1 cellular context compared by ENCODE assay signal in the genomic region with DNA sequence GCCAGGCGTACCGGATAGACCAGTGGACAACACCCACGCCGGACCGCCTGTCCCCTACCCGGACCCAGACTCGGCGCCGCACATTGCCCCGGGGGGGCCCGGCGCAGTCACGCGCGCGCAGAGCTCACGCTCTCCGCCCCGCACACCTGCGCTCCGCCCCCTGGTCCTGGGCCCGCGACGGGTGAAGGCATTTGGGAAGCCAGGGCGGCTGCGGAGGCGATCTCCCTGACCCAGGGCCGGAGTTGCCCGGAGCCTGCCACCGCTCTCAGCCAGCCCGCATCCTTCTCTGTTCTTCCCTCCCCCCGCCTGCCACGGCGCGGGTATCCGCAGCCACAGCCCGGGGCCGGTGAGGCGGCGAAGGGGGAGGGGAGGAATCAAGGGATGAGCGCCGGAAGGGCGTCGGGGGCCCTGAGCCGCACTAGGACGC.
TF ChIP-seq lines count a peak whose summit lies in the region.

No MANE protein-coding gene starts in this region.

TF ChIP-seq in HepG2, 621 proteins besides CTCF, POLR2A, EP300 and RAD21 (continued from another document and continues in another):
- TF ChIP-seq RFX5 (IDR thresholded peaks at IDR 0.05; ENCODE audit: low read depth, low read length), result no peak
- peak; percentile 15; the same call in 1 of the 2 replicates for TF ChIP-seq ZNF788 (CRISPR knock-in tag; IDR thresholded peaks at IDR 0.05; ENCODE audit: borderline replicate concordance)
- peak; percentile 76; the same call in 1 of the 2 replicates for TF ChIP-seq EED (CRISPR knock-in tag; IDR thresholded peaks at IDR 0.05)
- TF ChIP-seq ZNF441 (CRISPR knock-in tag; IDR thresholded peaks at IDR 0.05; ENCODE audit: borderline replicate concordance), result 0 out of 2 replicates have a peak, but pooled peaks have one; percentile 54
- TF ChIP-seq ZNF703 (CRISPR knock-in tag; IDR thresholded peaks at IDR 0.05; ENCODE audit: borderline replicate concordance), result no peak
- TF ChIP-seq, protein P1, sequence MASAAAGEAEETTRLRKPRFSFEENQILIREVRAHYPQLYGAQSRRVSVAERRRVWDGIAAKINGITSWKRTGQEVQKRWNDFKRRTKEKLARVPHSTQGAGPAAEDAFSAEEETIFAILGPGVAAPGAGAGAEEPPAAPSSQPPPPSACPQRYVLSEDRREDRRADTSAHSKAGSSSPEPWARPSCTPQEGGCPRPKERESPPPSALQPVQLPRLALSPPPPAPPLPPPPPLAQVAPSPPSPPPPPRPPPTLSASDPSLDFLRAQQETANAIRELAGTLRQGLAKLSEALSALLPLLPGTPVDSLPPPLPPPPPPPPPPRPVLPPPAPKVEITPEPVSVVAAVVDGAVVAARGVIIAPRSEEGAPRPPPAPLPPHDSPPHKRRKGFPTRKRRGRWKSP (CRISPR knock-in tag; IDR thresholded peaks at IDR 0.05), result peak; percentile 67
- no peak for TF ChIP-seq ZBTB38 (CRISPR knock-in tag; IDR thresholded peaks at IDR 0.05)
- no peak for TF ChIP-seq SIX1 (CRISPR knock-in tag; IDR thresholded peaks at IDR 0.05; ENCODE audit: borderline replicate concordance)
- peak; percentile 69; the same call in 1 of the 2 replicates for TF ChIP-seq ZNF891 (CRISPR knock-in tag; IDR thresholded peaks at IDR 0.05)
- TF ChIP-seq, protein P2, sequence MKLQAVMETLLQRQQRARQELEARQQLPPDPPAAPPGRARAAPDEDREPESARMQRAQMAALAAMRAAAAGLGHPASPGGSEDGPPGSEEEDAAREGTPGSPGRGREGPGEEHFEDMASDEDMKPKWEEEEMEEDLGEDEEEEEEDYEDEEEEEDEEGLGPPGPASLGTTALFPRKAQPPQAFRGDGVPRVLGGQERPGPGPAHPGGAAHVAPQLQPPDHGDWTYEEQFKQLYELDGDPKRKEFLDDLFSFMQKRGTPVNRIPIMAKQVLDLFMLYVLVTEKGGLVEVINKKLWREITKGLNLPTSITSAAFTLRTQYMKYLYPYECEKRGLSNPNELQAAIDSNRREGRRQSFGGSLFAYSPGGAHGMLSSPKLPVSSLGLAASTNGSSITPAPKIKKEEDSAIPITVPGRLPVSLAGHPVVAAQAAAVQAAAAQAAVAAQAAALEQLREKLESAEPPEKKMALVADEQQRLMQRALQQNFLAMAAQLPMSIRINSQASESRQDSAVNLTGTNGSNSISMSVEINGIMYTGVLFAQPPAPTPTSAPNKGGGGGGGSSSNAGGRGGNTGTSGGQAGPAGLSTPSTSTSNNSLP (IDR thresholded peaks at IDR 0.05; ENCODE audit: low read depth, low read length), result no peak
- TF ChIP-seq GTF2F1 (IDR thresholded peaks at IDR 0.05; ENCODE audit: low read length), result no peak
- TF ChIP-seq ATM (IDR thresholded peaks at IDR 0.05; ENCODE audit: borderline replicate concordance), result no peak
- no peak for TF ChIP-seq MBD4 (IDR thresholded peaks at IDR 0.05; ENCODE audit: borderline replicate concordance, low read length)
- TF ChIP-seq, protein P3, sequence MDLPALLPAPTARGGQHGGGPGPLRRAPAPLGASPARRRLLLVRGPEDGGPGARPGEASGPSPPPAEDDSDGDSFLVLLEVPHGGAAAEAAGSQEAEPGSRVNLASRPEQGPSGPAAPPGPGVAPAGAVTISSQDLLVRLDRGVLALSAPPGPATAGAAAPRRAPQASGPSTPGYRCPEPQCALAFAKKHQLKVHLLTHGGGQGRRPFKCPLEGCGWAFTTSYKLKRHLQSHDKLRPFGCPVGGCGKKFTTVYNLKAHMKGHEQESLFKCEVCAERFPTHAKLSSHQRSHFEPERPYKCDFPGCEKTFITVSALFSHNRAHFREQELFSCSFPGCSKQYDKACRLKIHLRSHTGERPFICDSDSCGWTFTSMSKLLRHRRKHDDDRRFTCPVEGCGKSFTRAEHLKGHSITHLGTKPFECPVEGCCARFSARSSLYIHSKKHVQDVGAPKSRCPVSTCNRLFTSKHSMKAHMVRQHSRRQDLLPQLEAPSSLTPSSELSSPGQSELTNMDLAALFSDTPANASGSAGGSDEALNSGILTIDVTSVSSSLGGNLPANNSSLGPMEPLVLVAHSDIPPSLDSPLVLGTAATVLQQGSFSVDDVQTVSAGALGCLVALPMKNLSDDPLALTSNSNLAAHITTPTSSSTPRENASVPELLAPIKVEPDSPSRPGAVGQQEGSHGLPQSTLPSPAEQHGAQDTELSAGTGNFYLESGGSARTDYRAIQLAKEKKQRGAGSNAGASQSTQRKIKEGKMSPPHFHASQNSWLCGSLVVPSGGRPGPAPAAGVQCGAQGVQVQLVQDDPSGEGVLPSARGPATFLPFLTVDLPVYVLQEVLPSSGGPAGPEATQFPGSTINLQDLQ (CRISPR knock-in tag; IDR thresholded peaks at IDR 0.05), result no peak
- TF ChIP-seq SSRP1 (CRISPR knock-in tag; IDR thresholded peaks at IDR 0.05), result no peak
- TF ChIP-seq NONO (IDR thresholded peaks at IDR 0.05), result no peak
- peak; percentile 78 for TF ChIP-seq NONO (CRISPR knock-in tag; conservative IDR thresholded peaks at IDR 0.05)
- peak; percentile 78; the same call in 1 of the 2 replicates for TF ChIP-seq HOXA9 (CRISPR knock-in tag; IDR thresholded peaks at IDR 0.05; ENCODE audit: borderline replicate concordance)
- no peak for TF ChIP-seq MED1 (CRISPR knock-in tag; IDR thresholded peaks at IDR 0.05)
- peak; percentile 29; the same call in 1 of the 2 replicates for TF ChIP-seq DMAP1 (CRISPR knock-in tag; IDR thresholded peaks at IDR 0.05)
- TF ChIP-seq, protein P4, sequence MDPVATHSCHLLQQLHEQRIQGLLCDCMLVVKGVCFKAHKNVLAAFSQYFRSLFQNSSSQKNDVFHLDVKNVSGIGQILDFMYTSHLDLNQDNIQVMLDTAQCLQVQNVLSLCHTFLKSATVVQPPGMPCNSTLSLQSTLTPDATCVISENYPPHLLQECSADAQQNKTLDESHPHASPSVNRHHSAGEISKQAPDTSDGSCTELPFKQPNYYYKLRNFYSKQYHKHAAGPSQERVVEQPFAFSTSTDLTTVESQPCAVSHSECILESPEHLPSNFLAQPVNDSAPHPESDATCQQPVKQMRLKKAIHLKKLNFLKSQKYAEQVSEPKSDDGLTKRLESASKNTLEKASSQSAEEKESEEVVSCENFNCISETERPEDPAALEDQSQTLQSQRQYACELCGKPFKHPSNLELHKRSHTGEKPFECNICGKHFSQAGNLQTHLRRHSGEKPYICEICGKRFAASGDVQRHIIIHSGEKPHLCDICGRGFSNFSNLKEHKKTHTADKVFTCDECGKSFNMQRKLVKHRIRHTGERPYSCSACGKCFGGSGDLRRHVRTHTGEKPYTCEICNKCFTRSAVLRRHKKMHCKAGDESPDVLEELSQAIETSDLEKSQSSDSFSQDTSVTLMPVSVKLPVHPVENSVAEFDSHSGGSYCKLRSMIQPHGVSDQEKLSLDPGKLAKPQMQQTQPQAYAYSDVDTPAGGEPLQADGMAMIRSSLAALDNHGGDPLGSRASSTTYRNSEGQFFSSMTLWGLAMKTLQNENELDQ (CRISPR knock-in tag; IDR thresholded peaks at IDR 0.05; ENCODE audit: borderline replicate concordance), result no peak
- TF ChIP-seq ZKSCAN8 (CRISPR knock-in tag; IDR thresholded peaks at IDR 0.05; ENCODE audit: borderline replicate concordance), result no peak
- 0 out of 2 replicates have a peak, but pooled peaks have one; percentile 21 for TF ChIP-seq ZNF335 (CRISPR knock-in tag; IDR thresholded peaks at IDR 0.05)
- TF ChIP-seq, protein P5, sequence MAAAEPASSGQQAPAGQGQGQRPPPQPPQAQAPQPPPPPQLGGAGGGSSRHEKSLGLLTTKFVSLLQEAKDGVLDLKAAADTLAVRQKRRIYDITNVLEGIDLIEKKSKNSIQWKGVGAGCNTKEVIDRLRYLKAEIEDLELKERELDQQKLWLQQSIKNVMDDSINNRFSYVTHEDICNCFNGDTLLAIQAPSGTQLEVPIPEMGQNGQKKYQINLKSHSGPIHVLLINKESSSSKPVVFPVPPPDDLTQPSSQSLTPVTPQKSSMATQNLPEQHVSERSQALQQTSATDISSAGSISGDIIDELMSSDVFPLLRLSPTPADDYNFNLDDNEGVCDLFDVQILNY (CRISPR knock-in tag; conservative IDR thresholded peaks at IDR 0.05), result no peak
- TF ChIP-seq ZFX (CRISPR knock-in tag; IDR thresholded peaks at IDR 0.05; ENCODE audit: low read depth), result no peak; the same call in 1 of the 2 replicates
- TF ChIP-seq, protein P6, sequence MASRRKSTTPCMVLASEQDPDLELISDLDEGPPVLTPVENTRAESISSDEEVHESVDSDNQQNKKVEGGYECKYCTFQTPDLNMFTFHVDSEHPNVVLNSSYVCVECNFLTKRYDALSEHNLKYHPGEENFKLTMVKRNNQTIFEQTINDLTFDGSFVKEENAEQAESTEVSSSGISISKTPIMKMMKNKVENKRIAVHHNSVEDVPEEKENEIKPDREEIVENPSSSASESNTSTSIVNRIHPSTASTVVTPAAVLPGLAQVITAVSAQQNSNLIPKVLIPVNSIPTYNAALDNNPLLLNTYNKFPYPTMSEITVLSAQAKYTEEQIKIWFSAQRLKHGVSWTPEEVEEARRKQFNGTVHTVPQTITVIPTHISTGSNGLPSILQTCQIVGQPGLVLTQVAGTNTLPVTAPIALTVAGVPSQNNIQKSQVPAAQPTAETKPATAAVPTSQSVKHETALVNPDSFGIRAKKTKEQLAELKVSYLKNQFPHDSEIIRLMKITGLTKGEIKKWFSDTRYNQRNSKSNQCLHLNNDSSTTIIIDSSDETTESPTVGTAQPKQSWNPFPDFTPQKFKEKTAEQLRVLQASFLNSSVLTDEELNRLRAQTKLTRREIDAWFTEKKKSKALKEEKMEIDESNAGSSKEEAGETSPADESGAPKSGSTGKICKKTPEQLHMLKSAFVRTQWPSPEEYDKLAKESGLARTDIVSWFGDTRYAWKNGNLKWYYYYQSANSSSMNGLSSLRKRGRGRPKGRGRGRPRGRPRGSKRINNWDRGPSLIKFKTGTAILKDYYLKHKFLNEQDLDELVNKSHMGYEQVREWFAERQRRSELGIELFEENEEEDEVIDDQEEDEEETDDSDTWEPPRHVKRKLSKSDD (CRISPR knock-in tag; IDR thresholded peaks at IDR 0.05; ENCODE audit: low read depth), result 0 out of 2 replicates have a peak, but pooled peaks have one; percentile 13
- TF ChIP-seq ZMYM3 (CRISPR knock-in tag; IDR thresholded peaks at IDR 0.05), result no peak
- TF ChIP-seq, protein P7, sequence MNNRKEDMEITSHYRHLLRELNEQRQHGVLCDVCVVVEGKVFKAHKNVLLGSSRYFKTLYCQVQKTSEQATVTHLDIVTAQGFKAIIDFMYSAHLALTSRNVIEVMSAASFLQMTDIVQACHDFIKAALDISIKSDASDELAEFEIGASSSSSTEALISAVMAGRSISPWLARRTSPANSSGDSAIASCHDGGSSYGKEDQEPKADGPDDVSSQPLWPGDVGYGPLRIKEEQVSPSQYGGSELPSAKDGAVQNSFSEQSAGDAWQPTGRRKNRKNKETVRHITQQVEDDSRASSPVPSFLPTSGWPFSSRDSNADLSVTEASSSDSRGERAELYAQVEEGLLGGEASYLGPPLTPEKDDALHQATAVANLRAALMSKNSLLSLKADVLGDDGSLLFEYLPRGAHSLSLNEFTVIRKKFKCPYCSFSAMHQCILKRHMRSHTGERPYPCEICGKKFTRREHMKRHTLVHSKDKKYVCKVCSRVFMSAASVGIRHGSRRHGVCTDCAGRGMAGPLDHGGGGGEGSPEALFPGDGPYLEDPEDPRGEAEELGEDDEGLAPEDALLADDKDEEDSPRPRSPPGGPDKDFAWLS (CRISPR knock-in tag; IDR thresholded peaks at IDR 0.05; ENCODE audit: borderline replicate concordance), result no peak
- TF ChIP-seq PHF8 (CRISPR knock-in tag; IDR thresholded peaks at IDR 0.05), result peak; percentile 78
- TF ChIP-seq IRX3 (CRISPR knock-in tag; IDR thresholded peaks at IDR 0.05; ENCODE audit: borderline replicate concordance, low read depth), result peak; percentile 56; the same call in 1 of the 2 replicates
- TF ChIP-seq, protein P8, sequence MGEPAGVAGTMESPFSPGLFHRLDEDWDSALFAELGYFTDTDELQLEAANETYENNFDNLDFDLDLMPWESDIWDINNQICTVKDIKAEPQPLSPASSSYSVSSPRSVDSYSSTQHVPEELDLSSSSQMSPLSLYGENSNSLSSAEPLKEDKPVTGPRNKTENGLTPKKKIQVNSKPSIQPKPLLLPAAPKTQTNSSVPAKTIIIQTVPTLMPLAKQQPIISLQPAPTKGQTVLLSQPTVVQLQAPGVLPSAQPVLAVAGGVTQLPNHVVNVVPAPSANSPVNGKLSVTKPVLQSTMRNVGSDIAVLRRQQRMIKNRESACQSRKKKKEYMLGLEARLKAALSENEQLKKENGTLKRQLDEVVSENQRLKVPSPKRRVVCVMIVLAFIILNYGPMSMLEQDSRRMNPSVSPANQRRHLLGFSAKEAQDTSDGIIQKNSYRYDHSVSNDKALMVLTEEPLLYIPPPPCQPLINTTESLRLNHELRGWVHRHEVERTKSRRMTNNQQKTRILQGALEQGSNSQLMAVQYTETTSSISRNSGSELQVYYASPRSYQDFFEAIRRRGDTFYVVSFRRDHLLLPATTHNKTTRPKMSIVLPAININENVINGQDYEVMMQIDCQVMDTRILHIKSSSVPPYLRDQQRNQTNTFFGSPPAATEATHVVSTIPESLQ (CRISPR knock-in tag; conservative IDR thresholded peaks at IDR 0.05), result no peak
- no peak for TF ChIP-seq SMARCC2 (IDR thresholded peaks at IDR 0.05)
- TF ChIP-seq, protein P9, sequence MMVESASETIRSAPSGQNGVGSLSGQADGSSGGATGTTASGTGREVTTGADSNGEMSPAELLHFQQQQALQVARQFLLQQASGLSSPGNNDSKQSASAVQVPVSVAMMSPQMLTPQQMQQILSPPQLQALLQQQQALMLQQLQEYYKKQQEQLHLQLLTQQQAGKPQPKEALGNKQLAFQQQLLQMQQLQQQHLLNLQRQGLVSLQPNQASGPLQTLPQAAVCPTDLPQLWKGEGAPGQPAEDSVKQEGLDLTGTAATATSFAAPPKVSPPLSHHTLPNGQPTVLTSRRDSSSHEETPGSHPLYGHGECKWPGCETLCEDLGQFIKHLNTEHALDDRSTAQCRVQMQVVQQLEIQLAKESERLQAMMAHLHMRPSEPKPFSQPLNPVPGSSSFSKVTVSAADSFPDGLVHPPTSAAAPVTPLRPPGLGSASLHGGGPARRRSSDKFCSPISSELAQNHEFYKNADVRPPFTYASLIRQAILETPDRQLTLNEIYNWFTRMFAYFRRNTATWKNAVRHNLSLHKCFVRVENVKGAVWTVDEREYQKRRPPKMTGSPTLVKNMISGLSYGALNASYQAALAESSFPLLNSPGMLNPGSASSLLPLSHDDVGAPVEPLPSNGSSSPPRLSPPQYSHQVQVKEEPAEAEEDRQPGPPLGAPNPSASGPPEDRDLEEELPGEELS (CRISPR knock-in tag; IDR thresholded peaks at IDR 0.05), result no peak
- TF ChIP-seq ZZZ3 (CRISPR knock-in tag; IDR thresholded peaks at IDR 0.05; ENCODE audit: borderline replicate concordance), result no peak
- TF ChIP-seq, protein P10, sequence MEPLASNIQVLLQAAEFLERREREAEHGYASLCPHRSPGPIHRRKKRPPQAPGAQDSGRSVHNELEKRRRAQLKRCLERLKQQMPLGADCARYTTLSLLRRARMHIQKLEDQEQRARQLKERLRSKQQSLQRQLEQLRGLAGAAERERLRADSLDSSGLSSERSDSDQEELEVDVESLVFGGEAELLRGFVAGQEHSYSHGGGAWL (CRISPR knock-in tag; IDR thresholded peaks at IDR 0.05), result no peak
- TF ChIP-seq NR2C2 (CRISPR knock-in tag; IDR thresholded peaks at IDR 0.05; ENCODE audit: borderline replicate concordance), result no peak
- no peak for TF ChIP-seq ZNF777 (CRISPR knock-in tag; IDR thresholded peaks at IDR 0.05)
- TF ChIP-seq ZNF207 (IDR thresholded peaks at IDR 0.05; ENCODE audit: borderline replicate concordance), result no peak
